In the genomic region with DNA sequence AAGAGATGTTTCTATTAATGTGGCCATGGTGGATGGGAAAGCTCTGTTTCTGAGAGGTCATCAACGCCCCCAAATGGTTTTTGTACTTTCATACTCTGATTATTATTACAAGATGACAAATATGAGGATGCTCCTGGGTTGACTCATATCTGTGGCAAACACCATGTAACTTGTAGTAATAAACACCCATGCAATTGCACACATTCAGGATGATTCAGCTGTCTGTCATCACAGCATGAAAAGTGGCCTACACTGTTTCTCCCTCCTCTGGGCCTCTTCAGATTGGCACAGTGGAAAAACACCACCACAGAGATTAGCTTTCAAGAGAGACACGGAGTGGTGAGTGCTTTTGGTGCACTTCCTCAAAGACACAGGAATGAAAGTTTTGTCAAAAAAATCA, we compare ENCODE assay signal across 9 cellular contexts.
DNase-seq lines count a peak whose midpoint lies in the region; ATAC-seq and TF ChIP-seq lines count a peak whose summit lies in the region.
"Had no signal": no experiment of that assay in that cellular context is flagged by ENCODE, and none has a peak within 500 bp of the region (broad histone marks: within the 10 kb centered on the region; RNA-seq: fewer than 3 reads in every experiment).

No MANE protein-coding gene starts in this region.

- DNase-seq in EH (ENCODE audit: low read depth): peak; percentile 98
- DNase-seq in SK-N-SH: no peak
- peak; percentile 85 for DNase-seq in kidney epithelial cell (ENCODE audit: low read depth)
- DNase-seq in ascending aorta (ENCODE audit: low spot score in 2 of 2): no peak
- DNase-seq in upper lobe of left lung: no peak
- DNase-seq in esophagus squamous epithelium (lab: John Stamatoyannopoulos, UW): no peak
- no peak for DNase-seq in Karpas-422
- DNase-seq: activated CD4-positive, CD25-positive, alpha-beta regulatory T cell had no signal

- POLR2A ChIA-PET in SK-N-SH (lab: Yijun Ruan, JAX): no interaction called here

- TF ChIP-seq POLR2A in upper lobe of left lung (IDR thresholded peaks at IDR 0.05): no peak
- no peak for TF ChIP-seq POLR2A in esophagus squamous epithelium (IDR thresholded peaks at IDR 0.05)

- H3K27ac ChIP-seq in SK-N-SH (ENCODE audit: low read depth in 2 of 2, low read length in 1 of 2) (peak overlapping the region in 1 of 2 experiments; percentile 81; a peak in 2 of 4 replicates), ascending aorta (no peak overlapping the region), upper lobe of left lung (no peak overlapping the region), esophagus squamous epithelium (no peak overlapping the region), Karpas-422 (ENCODE audit: low read length) (no peak overlapping the region)

- H3K79me2 ChIP-seq in SK-N-SH (ENCODE audit: insufficient read depth) (no peaks in the 10 kb centered on the region), Karpas-422 (ENCODE audit: low read length) (no peaks in the 10 kb centered on the region)

- no peak for TF ChIP-seq CTCF in SK-N-SH (IDR thresholded peaks at IDR 0.05)
- no peak for TF ChIP-seq CTCF in kidney epithelial cell (IDR thresholded peaks at IDR 0.05; ENCODE audit: insufficient read depth, low read length, poor library complexity, severe bottlenecking)
- TF ChIP-seq CTCF in ascending aorta (IDR thresholded peaks at IDR 0.05): no peak
- no peak for TF ChIP-seq CTCF in upper lobe of left lung (IDR thresholded peaks at IDR 0.05)
- TF ChIP-seq CTCF in esophagus squamous epithelium (IDR thresholded peaks at IDR 0.05): no peak

- H2AFZ ChIP-seq in SK-N-SH (ENCODE audit: low read depth): peak overlapping the region; percentile 50; the same call in 1 of the 2 replicates
- H2AFZ ChIP-seq in Karpas-422 (ENCODE audit: low read length): no peak overlapping the region

- H3K4me2 ChIP-seq in SK-N-SH (no peak overlapping the region), Karpas-422 (ENCODE audit: low read depth, low read length, poor library complexity, severe bottlenecking) (no peak overlapping the region)

- no peak for TF ChIP-seq RAD21 in SK-N-SH (IDR thresholded peaks at IDR 0.05; ENCODE audit: low read length)

- no peaks in the 10 kb centered on the region for H4K20me1 ChIP-seq in SK-N-SH (ENCODE audit: insufficient read depth)
- H4K20me1 ChIP-seq in Karpas-422 (ENCODE audit: insufficient read depth, low read depth, low read length): no peaks in the 10 kb centered on the region; the same call in 1 of the 2 replicates

- intact Hi-C loops in ascending aorta (cut with DNase I): no loop called here
- intact Hi-C loops in esophagus squamous epithelium (cut with DNase I): no loop called here

- H3K4me3 ChIP-seq in SK-N-SH (ENCODE audit: low read depth in 2 of 2, low read length in 1 of 2): no peak overlapping the region
- H3K4me3 ChIP-seq in kidney epithelial cell (ENCODE audit: low read depth, low read length): no peak overlapping the region
- H3K4me3 ChIP-seq in ascending aorta: no peak overlapping the region
- H3K4me3 ChIP-seq in upper lobe of left lung: no peak overlapping the region
- no peak overlapping the region for H3K4me3 ChIP-seq in esophagus squamous epithelium
- H3K4me3 ChIP-seq in Karpas-422 (ENCODE audit: low read length): no peak overlapping the region

- 15% methylated on average over 2 of the region's 2 CpGs for WGBS in SK-N-SH (ENCODE audit: low lambda C conversion rate)
- WGBS in upper lobe of left lung, 2 donors: 71% methylated on average over 2 of the region's 2 CpGs
- WGBS in esophagus squamous epithelium, 2 donors: 15 to 23% methylated on average over 2 of the region's 2 CpGs

- H3F3A ChIP-seq in SK-N-SH (replicated peaks; ENCODE audit: insufficient read depth): peaks cover 25% of the 10 kb centered on the region

- no peaks in the 10 kb centered on the region for H3K9me3 ChIP-seq in SK-N-SH
- H3K9me3 ChIP-seq in ascending aorta: no peaks in the 10 kb centered on the region
- H3K9me3 ChIP-seq in upper lobe of left lung: no peaks in the 10 kb centered on the region
- no peaks in the 10 kb centered on the region for H3K9me3 ChIP-seq in esophagus squamous epithelium
- H3K9me3 ChIP-seq in Karpas-422 (ENCODE audit: low read length): no peaks in the 10 kb centered on the region

- H3K4me1 ChIP-seq in SK-N-SH (ENCODE audit: control insufficient read depth in 1 of 2, insufficient read depth in 2 of 2, low read depth in 1 of 2, low read length in 1 of 2) (peaks cover 0 to 17% of the 10 kb centered on the region in 2 experiments), ascending aorta (no peaks in the 10 kb centered on the region), upper lobe of left lung (no peaks in the 10 kb centered on the region), esophagus squamous epithelium (no peaks in the 10 kb centered on the region), Karpas-422 (ENCODE audit: low read length) (no peaks in the 10 kb centered on the region)

- CTCF ChIA-PET in SK-N-SH (lab: Yijun Ruan, JAX): no interaction called here

- H3K27me3 ChIP-seq in SK-N-SH (ENCODE audit: insufficient read depth) (no peaks in the 10 kb centered on the region), kidney epithelial cell (ENCODE audit: control insufficient read depth, insufficient read depth, low read length) (no peaks in the 10 kb centered on the region), ascending aorta (no peaks in the 10 kb centered on the region), upper lobe of left lung (no peaks in the 10 kb centered on the region), esophagus squamous epithelium (peaks cover 0 to 3% (median 0%) of the 10 kb centered on the region in 4 donors), Karpas-422 (ENCODE audit: low read length) (peaks cover 4% of the 10 kb centered on the region; the same call in 1 of the 2 replicates)

- no peak overlapping the region for H3K9ac ChIP-seq in SK-N-SH
- no peak overlapping the region for H3K9ac ChIP-seq in Karpas-422 (ENCODE audit: low read length)

- peak; percentile 91 for ATAC-seq in HG02610 (IDR thresholded peaks at IDR 0.05; ENCODE audit: unreplicated experiment)
- no peak for ATAC-seq in upper lobe of left lung (ENCODE audit: low FRiP score in 2 of 2)

- peak; percentile 30 to 88; a peak in 3 of 4 replicates for TF ChIP-seq EP300 in SK-N-SH (IDR thresholded peaks at IDR 0.05; ENCODE audit: borderline replicate concordance in 1 of 2, low read depth in 1 of 2, low read length in 1 of 2)
- no peak for TF ChIP-seq EP300 in upper lobe of left lung (IDR thresholded peaks at IDR 0.05)

- no peaks in the 10 kb centered on the region for H3K9me2 ChIP-seq in SK-N-SH
- no peaks in the 10 kb centered on the region for H3K9me2 ChIP-seq in Karpas-422 (replicated peaks; ENCODE audit: insufficient read depth, low read length)

- H3K36me3 ChIP-seq in SK-N-SH (replicated peaks in 1 of 2; ENCODE audit: control insufficient read depth in 1 of 2, insufficient read depth in 2 of 2, low read length in 1 of 2): no peaks in the 10 kb centered on the region
- no peaks in the 10 kb centered on the region for H3K36me3 ChIP-seq in kidney epithelial cell (ENCODE audit: control insufficient read depth, insufficient read depth, low read length)
- H3K36me3 ChIP-seq in ascending aorta: no peaks in the 10 kb centered on the region
- no peaks in the 10 kb centered on the region for H3K36me3 ChIP-seq in upper lobe of left lung
- no peaks in the 10 kb centered on the region for H3K36me3 ChIP-seq in esophagus squamous epithelium
- H3K36me3 ChIP-seq in Karpas-422 (ENCODE audit: insufficient read depth, low read length): no peaks in the 10 kb centered on the region

TF ChIP-seq in SK-N-SH, 30 proteins besides CTCF, POLR2A, EP300 and RAD21 (continues in another document):
- no peak for TF ChIP-seq IRF3 (IDR thresholded peaks at IDR 0.05; ENCODE audit: low read depth, low read length)
- TF ChIP-seq USF2 (IDR thresholded peaks at IDR 0.05; ENCODE audit: borderline replicate concordance, low read depth, low read length): no peak
- peak; percentile 94 for TF ChIP-seq JUND (IDR thresholded peaks at IDR 0.05)
- TF ChIP-seq GATA2 (CRISPR knock-in tag; IDR thresholded peaks at IDR 0.05): no peak
- TF ChIP-seq RXRA (IDR thresholded peaks at IDR 0.05; ENCODE audit: borderline replicate concordance, low read depth): peak; percentile 58; the same call in 1 of the 2 replicates
- no peak for TF ChIP-seq NRF1 (IDR thresholded peaks at IDR 0.05; ENCODE audit: low read depth, low read length)
- 0 out of 2 replicates have a peak, but pooled peaks have one; percentile 60 for TF ChIP-seq MAX (IDR thresholded peaks at IDR 0.05; ENCODE audit: low read depth)
- peak; percentile 30; the same call in 1 of the 2 replicates for TF ChIP-seq ELF1 (IDR thresholded peaks at IDR 0.05)
- peak; percentile 53; the same call in 1 of the 2 replicates for TF ChIP-seq TEAD4 (IDR thresholded peaks at IDR 0.05; ENCODE audit: borderline replicate concordance, insufficient read depth)
- no peak for TF ChIP-seq FOXJ3 (CRISPR knock-in tag; IDR thresholded peaks at IDR 0.05)

Comparison
In these comparisons a context has a peak if more than half of its experiments do, and no peak if none do; other contexts are left out.
1. DNase-seq: peak in EH (single experiment) and kidney epithelial cell (single experiment); none in SK-N-SH (single experiment), ascending aorta (0 of 2), upper lobe of left lung (0 of 2), esophagus squamous epithelium (single experiment) and Karpas-422 (single experiment).